Comparison of ENCODE assay signal across 26 cellular contexts in genomic region chr6:36818741-36819140, GRCh38. TPM values are rescaled to one million over a fixed set of nuclear protein-coding genes. Genes with fewer than 3 reads are reported as not detected.
"Had no signal": no experiment of that assay in that cellular context is flagged by ENCODE, and none has a peak within 500 bp of the region (broad histone marks: within the 10 kb centered on the region; RNA-seq: fewer than 3 reads in every experiment).

No MANE protein-coding gene starts in this region.

- H3K27me3 ChIP-seq: colonic mucosa, esophagus muscularis mucosa, ovary, right lobe of liver, testis, tibial artery had no signal

- H3K9me3 ChIP-seq: colonic mucosa, esophagus muscularis mucosa, lower lobe of right lung, ovary, psoas muscle, right lobe of liver, testis, tibial artery had no signal

- H3K4me1 ChIP-seq: colonic mucosa, lower lobe of right lung, right lobe of liver, testis had no signal

- ATAC-seq: left cardiac atrium; left ventricle myocardium superior; lower lobe of right lung; naive thymus-derived CD8-positive, alpha-beta T cell; psoas muscle; right lobe of liver; stimulated activated effector memory CD8-positive, alpha-beta T cell treated with anti-CD3 and anti-CD28 coated beads, Interleukin-12 subunit alpha, Interleukin-12 subunit beta, amount 100 ng/mL, for 72 hours; stimulated activated naive CD8-positive, alpha-beta T cell treated with anti-CD3 and anti-CD28 coated beads, Interleukin-15, Interleukin-2, amounts not matched to agents 100 U/mL and 50 U/mL, for 24 hours had no signal

- H3K27ac ChIP-seq: colonic mucosa, epithelial cell of prostate, esophagus muscularis mucosa, lower lobe of right lung, ovary, psoas muscle, right lobe of liver, testis, tibial artery had no signal

- H3K36me3 ChIP-seq: colonic mucosa, lower lobe of right lung, ovary, right lobe of liver, tibial artery had no signal

- DNase-seq: colonic mucosa; effector CD8-positive, alpha-beta T cell; endodermal cell; foreskin melanocyte; glutamatergic neuron; left cardiac atrium; left ventricle myocardium superior; lower lobe of right lung; naive thymus-derived CD8-positive, alpha-beta T cell; nephron progenitor cell; nucleus accumbens; ovary; posterior cingulate gyrus; psoas muscle; retina; right lobe of liver; stimulated activated CD4-positive, alpha-beta T cell treated with anti-CD3 and anti-CD28 coated beads, Interleukin-2, amount 100 ng/mL, for 24 hours; stimulated activated CD4-positive, alpha-beta T cell treated with anti-CD3 and anti-CD28 coated beads, Interleukin-4, amount 100 ng/mL, for 24 hours; stimulated activated naive CD8-positive, alpha-beta T cell treated with anti-CD3 and anti-CD28 coated beads, Interleukin-15, Interleukin-2, amounts not matched to agents 100 U/mL and 50 U/mL, for 24 hours; substantia nigra; testis; tibial artery had no signal

- H3K4me3 ChIP-seq: colonic mucosa, esophagus muscularis mucosa, lower lobe of right lung, ovary, psoas muscle, right lobe of liver, testis, tibial artery had no signal

RNA-seq across cellular contexts. Expression of gene CPNE5, which starts 20.5 kb away (rescaled TPM):
- total RNA-seq: chondrocyte had no signal
